Comparison of ENCODE assay signal across 8 cellular contexts in the genomic region with DNA sequence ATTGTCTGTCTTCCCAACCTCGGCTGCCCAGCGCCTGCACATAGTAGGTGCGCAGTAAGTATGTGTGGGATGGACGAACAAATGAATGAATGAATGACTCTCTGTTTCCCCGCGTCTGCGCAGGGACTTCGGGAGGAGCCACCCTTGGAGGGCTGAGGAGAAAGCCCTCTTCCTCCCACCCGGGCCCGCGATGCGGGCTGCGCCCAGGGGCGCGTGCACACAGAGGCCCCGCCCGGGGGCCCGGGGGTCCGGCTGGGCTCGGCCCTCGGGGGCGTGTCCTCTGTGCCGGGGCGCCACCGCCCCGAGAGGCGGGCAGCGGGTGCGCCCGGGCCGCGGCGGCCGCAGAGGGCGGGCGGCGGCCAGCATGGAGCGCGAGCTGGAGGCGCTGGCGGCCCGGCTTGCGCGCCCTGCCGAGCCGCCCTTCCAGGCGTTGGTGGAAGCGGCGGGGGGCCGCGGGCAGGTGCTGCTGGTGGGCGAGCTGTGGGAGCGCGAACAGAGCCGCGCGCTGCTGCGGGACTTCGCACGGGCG. TPM values are rescaled to one million over a fixed set of nuclear protein-coding genes. Genes with fewer than 3 reads are reported as not detected.
A peak's percentile ranks its signal among the peaks of the same experiment; 100 is the strongest.
DNase-seq lines count a peak whose midpoint lies in the region; ATAC-seq and TF ChIP-seq lines count a peak whose summit lies in the region.

TSS of gene C2orf72 (plus strand) at position 322 of the 529 bp plus-strand sequence. CDS start at position 365, 43 bp downstream.

- peaks cover 86% of the 10 kb centered on the region for H3K27me3 Mint-ChIP-seq in activated naive CD4-positive, alpha-beta T cell treated with anti-CD3 and anti-CD28 coated beads, Interleukin-2, amount 10 ng/mL, durations not matched to agents 7 days and 5 days
- peaks cover 86% of the 10 kb centered on the region for H3K27me3 Mint-ChIP-seq in activated T-cell treated with anti-CD3 and anti-CD28 coated beads, Interleukin-2, amount 50 U/mL, for 72 hours (ENCODE audit: low read depth)

- no peaks in the 10 kb centered on the region for H3F3A ChIP-seq in PC-9 (ENCODE audit: insufficient read depth, low read depth)

- peak; percentile 58 to 68 for ATAC-seq in activated T-cell treated with anti-CD3 and anti-CD28 coated beads, Interleukin-2, amount 50 U/mL, for 72 hours (replicated peaks in 1 of 2)

- WGBS in transverse colon (ENCODE audit: low coverage in 1 of 2), 2 donors, result 3% methylated on average over 11 of the region's 61 CpGs; no CpG with 5 or more reads in 1 of the 2 donors

- no peaks in the 10 kb centered on the region for H3K9me3 Mint-ChIP-seq in activated naive CD4-positive, alpha-beta T cell treated with anti-CD3 and anti-CD28 coated beads, Interleukin-2, amount 10 ng/mL, durations not matched to agents 7 days and 5 days
- H3K9me3 Mint-ChIP-seq in activated T-cell treated with anti-CD3 and anti-CD28 coated beads, Interleukin-2, amount 50 U/mL, for 72 hours, result no peaks in the 10 kb centered on the region

- peak within 1 kb of the TSS; percentile 18 to 64 (median 54) for H3K4me3 ChIP-seq in transverse colon
- H3K4me3 ChIP-seq in PC-9, result no peak within 1 kb of the TSS

- H3K9me2 ChIP-seq in PC-9 (ENCODE audit: insufficient read depth), result no peaks in the 10 kb centered on the region

- no peak for TF ChIP-seq CTCF in transverse colon (IDR thresholded peaks at IDR 0.05)
- TF ChIP-seq CTCF in PC-9 (conservative IDR thresholded peaks at IDR 0.05), result no peak

- H3K27ac ChIP-seq in transverse colon, result peak within 1 kb of the TSS in 3 of 4 donors; percentile 60 to 67 (median 62)
- no peak within 1 kb of the TSS for H3K27ac ChIP-seq in PC-9

- no peak within 1 kb of the TSS for H2AFZ ChIP-seq in PC-9

- H3K4me3 Mint-ChIP-seq in activated naive CD4-positive, alpha-beta T cell treated with anti-CD3 and anti-CD28 coated beads, Interleukin-2, amount 10 ng/mL, durations not matched to agents 7 days and 5 days, result peak within 1 kb of the TSS; percentile 22
- peak within 1 kb of the TSS; percentile 71 to 76 for H3K4me3 Mint-ChIP-seq in activated T-cell treated with anti-CD3 and anti-CD28 coated beads, Interleukin-2, amount 50 U/mL, for 72 hours

- no TSS peak for BruUV-seq in PC-9 (replicated peaks; lab: Mats Ljungman, UMichigan)

- no peak for TF ChIP-seq POLR2A in transverse colon (IDR thresholded peaks at IDR 0.05)

- TF ChIP-seq EP300 in transverse colon (IDR thresholded peaks at IDR 0.05; ENCODE audit: low read depth), result no peak

- no peak for DNase-seq in activated naive CD4-positive, alpha-beta T cell treated with anti-CD3 and anti-CD28 coated beads, Interleukin-2, amount 10 ng/mL, durations not matched to agents 7 days and 5 days
- no peak for DNase-seq in activated naive CD4-positive, alpha-beta T cell (lab: John Stamatoyannopoulos, UW)
- peak in 1 of 2 donors; percentile 13 for DNase-seq in activated T-cell treated with anti-CD3 and anti-CD28 coated beads, Interleukin-2, amount 50 U/mL, for 72 hours
- DNase-seq in left kidney (ENCODE audit: low read depth, low spot score) (peak; percentile 75), transverse colon (no peak), NCI-H524 treated with DMSO at 0.1 percent for 48 hours (lab: John Stamatoyannopoulos, UW) (no peak), SHP77 treated with DMSO at 0.1 percent for 48 hours (lab: John Stamatoyannopoulos, UW) (no peak), PC-9 (no peak)

- peaks cover 49% of the 10 kb centered on the region for H3K27me3 ChIP-seq in transverse colon
- peaks cover 18% of the 10 kb centered on the region; the same call in 1 of the 2 replicates for H3K27me3 ChIP-seq in PC-9 (ENCODE audit: insufficient read depth, low read depth)

- POLR2A ChIA-PET in PC-9 (lab: Charles Lee; ENCODE audit: unreplicated experiment), result no interaction called here

- in situ Hi-C loops in transverse colon (cut with MboI; ENCODE audit: low pct_ligation_motif_present in 1 of 4, low pct_unique_long_range_greater_than_20kb in 1 of 4, low sequenced_read_pairs in 3 of 4), result no loop called here

- no peaks in the 10 kb centered on the region for H4K20me1 ChIP-seq in PC-9 (ENCODE audit: insufficient read depth)

- H3K36me3 ChIP-seq in transverse colon, result no peaks in the 10 kb centered on the region
- H3K36me3 ChIP-seq in PC-9 (ENCODE audit: low read depth), result no peaks in the 10 kb centered on the region

- peaks cover 2% of the 10 kb centered on the region for H3K4me1 Mint-ChIP-seq in activated naive CD4-positive, alpha-beta T cell treated with anti-CD3 and anti-CD28 coated beads, Interleukin-2, amount 10 ng/mL, durations not matched to agents 7 days and 5 days
- H3K4me1 Mint-ChIP-seq in activated T-cell treated with anti-CD3 and anti-CD28 coated beads, Interleukin-2, amount 50 U/mL, for 72 hours (ENCODE audit: low read depth), result peaks cover 6% of the 10 kb centered on the region

- H3K4me1 ChIP-seq in transverse colon, result peaks cover 0 to 49% (median 16%) of the 10 kb centered on the region in 4 donors
- H3K4me1 ChIP-seq in PC-9 (replicated peaks; ENCODE audit: insufficient read depth), result no peaks in the 10 kb centered on the region

- H3K79me2 ChIP-seq in PC-9 (ENCODE audit: low read depth), result no peaks in the 10 kb centered on the region

- no peak within 1 kb of the TSS for H3K4me2 ChIP-seq in PC-9

- H3K36me3 Mint-ChIP-seq in activated naive CD4-positive, alpha-beta T cell treated with anti-CD3 and anti-CD28 coated beads, Interleukin-2, amount 10 ng/mL, durations not matched to agents 7 days and 5 days, result no peaks in the 10 kb centered on the region
- peaks cover 0 to 2% of the 10 kb centered on the region in 2 donors for H3K36me3 Mint-ChIP-seq in activated T-cell treated with anti-CD3 and anti-CD28 coated beads, Interleukin-2, amount 50 U/mL, for 72 hours (ENCODE audit: insufficient read depth in 2 of 2)

- intact Hi-C loops in transverse colon (cut with DNase I; ENCODE audit: low total_unique reads), result no loop called here
- intact Hi-C loops in PC-9 (cut with micrococcal nuclease; ENCODE audit: unreplicated experiment), result no loop called here

- CTCF ChIA-PET in activated naive CD4-positive, alpha-beta T cell treated with anti-CD3 and anti-CD28 coated beads, Interleukin-2, amount 10 ng/mL, durations not matched to agents 7 days and 5 days (lab: Charles Lee), result interaction anchor here (2.8 kb wide), 1 partner anchor 16 kb away, joined by 9 read pairs; no protein-coding TSS in a partner anchor
- CTCF ChIA-PET in PC-9 (lab: Charles Lee), result no interaction called here

- no peaks in the 10 kb centered on the region for H3K9me3 ChIP-seq in transverse colon
- no peaks in the 10 kb centered on the region for H3K9me3 ChIP-seq in PC-9 (ENCODE audit: insufficient read depth, low read depth)

- H3K27ac Mint-ChIP-seq in activated naive CD4-positive, alpha-beta T cell treated with anti-CD3 and anti-CD28 coated beads, Interleukin-2, amount 10 ng/mL, durations not matched to agents 7 days and 5 days, result no peak within 1 kb of the TSS
- no peak within 1 kb of the TSS for H3K27ac Mint-ChIP-seq in activated T-cell treated with anti-CD3 and anti-CD28 coated beads, Interleukin-2, amount 50 U/mL, for 72 hours

RNA-seq across cellular contexts. Expression of gene C2orf72, which starts in this region (rescaled TPM):
- total RNA-seq in activated T-cell treated with anti-CD3 and anti-CD28 coated beads, Interleukin-2, amount 50 U/mL, for 72 hours, result 1 to 10 TPM in 1 of 2 donors, under 1 TPM in 1; 0.84 to 1.4 TPM
- total RNA-seq in transverse colon (10 to 100 TPM; 15.9 to 52.7 (median 23.6) TPM), PC-9 (2021) (0.13 TPM in 1 of 2 replicates, not detected in the other)

Comparison
In these comparisons a context has a peak if more than half of its experiments do, and no peak if none do; other contexts are left out.
1. RNA of gene C2orf72 (total RNA-seq): 15.9 to 52.7 TPM in transverse colon; 0.84 to 1.4 TPM in activated T-cell treated with anti-CD3 and anti-CD28 coated beads, Interleukin-2, amount 50 U/mL, for 72 hours and 0.13 TPM in PC-9; every median in the first group is over 4 times any median in the second.